In genomic region chr10:121394586-121394985, GRCh38 we compare ENCODE assay signal across 18 cellular contexts.
A peak's percentile ranks its signal among the peaks of the same experiment; 100 is the strongest.
DNase-seq lines count a peak whose midpoint lies in the region; ATAC-seq, FAIRE-seq and TF ChIP-seq lines count a peak whose summit lies in the region.
"Had no signal": no experiment of that assay in that cellular context is flagged by ENCODE, and none has a peak within 500 bp of the region (broad histone marks: within the 10 kb centered on the region; RNA-seq: fewer than 3 reads in every experiment).

No MANE protein-coding gene starts in this region.

- H2BK20ac ChIP-seq in H1 (ENCODE audit: low read length) = peak overlapping the region; percentile 72; the same call in 1 of the 2 replicates

- H3K27me3 Mint-ChIP-seq in Caco-2 (ENCODE audit: insufficient read depth, unreplicated experiment) (no peaks in the 10 kb centered on the region), neural progenitor cell (ENCODE audit: insufficient read depth, low read depth) (no peaks in the 10 kb centered on the region)
- H3K27me3 Mint-ChIP-seq: CD4-positive, alpha-beta T cell had no signal

- H4K8ac ChIP-seq in H1 (ENCODE audit: extremely low read depth, insufficient read depth, low read length) = no peak overlapping the region

- H3F3A ChIP-seq in neural progenitor cell (ENCODE audit: low read depth) = no peaks in the 10 kb centered on the region

- no peak overlapping the region for H3K23ac ChIP-seq in H1 (ENCODE audit: insufficient read length)

- no peaks in the 10 kb centered on the region for H3K79me1 ChIP-seq in H1 (ENCODE audit: low read depth, low read length)

- H2BK15ac ChIP-seq in H1 (ENCODE audit: low read length) = no peak overlapping the region

- FAIRE-seq in H1 (lab: Jason Lieb, UNC) (no peak), RCC 7860 (lab: Jason Lieb, UNC) (no peak)
- FAIRE-seq: GM12878, GM19239, H54 had no signal

- H3K27ac Mint-ChIP-seq in Caco-2 (ENCODE audit: unreplicated experiment) (peak overlapping the region; percentile 13), neural progenitor cell (no peak overlapping the region)
- H3K27ac Mint-ChIP-seq: B cell; CD4-positive, alpha-beta T cell had no signal

- CTCF ChIA-PET in Caco-2 (lab: Charles Lee) = no interaction called here
- CTCF ChIA-PET in H1 (lab: Charles Lee; ENCODE audit: partially characterized antibody) = interaction anchor here (1.2 to 1.4 kb wide), 3 partner anchors 10 to 227 kb away, joined by 3 to 4 read pairs (median 3); no protein-coding TSS in a partner anchor

- no peak overlapping the region for H3K14ac ChIP-seq in H1 (ENCODE audit: insufficient read length)

- peaks cover 27% of the 10 kb centered on the region for H3K4me1 Mint-ChIP-seq in Caco-2 (ENCODE audit: low read depth, unreplicated experiment)
- peaks cover 4% of the 10 kb centered on the region for H3K4me1 Mint-ChIP-seq in neural progenitor cell
- H3K4me1 Mint-ChIP-seq: B cell had no signal

- no peak overlapping the region for H3K27ac ChIP-seq in BLaER1
- no peak overlapping the region for H3K27ac ChIP-seq in H1 (ENCODE audit: low read depth, low read length)
- H3K27ac ChIP-seq in neural progenitor cell = no peak overlapping the region
- H3K27ac ChIP-seq: C4-2B had no signal

- no peaks in the 10 kb centered on the region for H3K79me2 ChIP-seq in H1 (ENCODE audit: control insufficient read depth in 1 of 2, insufficient read depth in 2 of 2, low read length in 2 of 2)
- no peaks in the 10 kb centered on the region for H3K79me2 ChIP-seq in neural progenitor cell (ENCODE audit: low read depth)

- no peak overlapping the region for H2AK5ac ChIP-seq in H1 (ENCODE audit: low read depth, low read length)

- no peak for TF ChIP-seq POLR2A in H1 (IDR thresholded peaks at IDR 0.05; ENCODE audit: control extremely low read depth in 1 of 2, low read depth in 2 of 2, low read length in 2 of 2)

- no peak overlapping the region for H2BK120ac ChIP-seq in H1 (replicated peaks; ENCODE audit: low read depth, low read length)

- H4K20me1 ChIP-seq in BLaER1 (no peaks in the 10 kb centered on the region), H1 (replicated peaks in 1 of 2; ENCODE audit: control insufficient read depth in 1 of 2, insufficient read depth in 2 of 2, low read length in 2 of 2) (no peaks in the 10 kb centered on the region), neural progenitor cell (ENCODE audit: low read depth) (no peaks in the 10 kb centered on the region)

- H3K4me2 ChIP-seq in BLaER1 (peak overlapping the region; percentile 48), H1 (ENCODE audit: insufficient read depth in 1 of 2, low read depth in 2 of 2, low read length in 2 of 2) (no peak overlapping the region), neural progenitor cell (no peak overlapping the region)

- no peak overlapping the region for H2BK12ac ChIP-seq in H1 (ENCODE audit: low read depth, low read length)

- H4K91ac ChIP-seq in H1 (replicated peaks; ENCODE audit: insufficient read length, low read length) = no peak overlapping the region

- no peak overlapping the region for H3K56ac ChIP-seq in H1 (replicated peaks; ENCODE audit: insufficient read length, low read depth, low read length)

- H2BK5ac ChIP-seq in H1 (ENCODE audit: low read depth, low read length) = no peak overlapping the region

- H2AFZ ChIP-seq in H1 (ENCODE audit: low read length) (peak overlapping the region; percentile 89), neural progenitor cell (replicated peaks) (peak overlapping the region; percentile 51)

- H3K9me3 Mint-ChIP-seq in Caco-2 (ENCODE audit: unreplicated experiment) = peaks cover 24% of the 10 kb centered on the region
- peaks cover 8% of the 10 kb centered on the region for H3K9me3 Mint-ChIP-seq in neural progenitor cell
- H3K9me3 Mint-ChIP-seq: CD4-positive, alpha-beta T cell had no signal

- BruUV-seq in Caco-2 (replicated peaks; lab: Mats Ljungman, UMichigan) = no TSS peak

- no peak for ATAC-seq in left lobe of liver
- ATAC-seq: GM12878 had no signal

- H3K9ac ChIP-seq in BLaER1 = no peak overlapping the region
- H3K9ac ChIP-seq in H1 (replicated peaks in 1 of 4; ENCODE audit: extremely low read depth in 1 of 4, low read depth in 3 of 4, low read length in 3 of 4) = no peak overlapping the region
- H3K9ac ChIP-seq in neural progenitor cell = no peak overlapping the region

- H3K27me3 ChIP-seq in BLaER1 (no peaks in the 10 kb centered on the region; the same call in 1 of the 2 replicates), Caco-2 (replicated peaks; ENCODE audit: control insufficient read depth, insufficient read depth, low read length) (no peaks in the 10 kb centered on the region), H1 (replicated peaks in 1 of 4; ENCODE audit: control insufficient read depth in 3 of 4, extremely low read depth in 1 of 4, insufficient read depth in 3 of 4, low read length in 3 of 4) (no peaks in the 10 kb centered on the region), neural progenitor cell (no peaks in the 10 kb centered on the region)

- no peak for TF ChIP-seq RAD21 in H1 (IDR thresholded peaks at IDR 0.05 in 1 of 2, conservative IDR thresholded peaks at IDR 0.05 in 1 of 2; ENCODE audit: low read depth in 2 of 2, low read length in 2 of 2)

- H3K4me3 Mint-ChIP-seq in Caco-2 (ENCODE audit: unreplicated experiment) (no peak overlapping the region), neural progenitor cell (no peak overlapping the region)
- H3K4me3 Mint-ChIP-seq: B cell; CD4-positive, alpha-beta T cell had no signal

- H3K36me3 ChIP-seq in BLaER1 (no peaks in the 10 kb centered on the region), Caco-2 (ENCODE audit: control insufficient read depth, insufficient read depth, low read length) (no peaks in the 10 kb centered on the region), H1 (ENCODE audit: control insufficient read depth in 2 of 4, insufficient read depth in 4 of 4, low read length in 3 of 4) (no peaks in the 10 kb centered on the region), neural progenitor cell (no peaks in the 10 kb centered on the region)

- TF ChIP-seq CTCF in Caco-2 (IDR thresholded peaks at IDR 0.05; ENCODE audit: insufficient read depth in 1 of 2, low read depth in 1 of 2, low read length in 1 of 2, severe bottlenecking in 1 of 2, unreplicated experiment in 1 of 2) (no peak), H1 (IDR thresholded peaks at IDR 0.05; ENCODE audit: control extremely low read depth in 1 of 3, insufficient read depth in 1 of 3, low read depth in 1 of 3, low read length in 3 of 3) (no peak), neural progenitor cell (IDR thresholded peaks at IDR 0.05) (no peak)

- peaks cover 18% of the 10 kb centered on the region for H3K4me1 ChIP-seq in BLaER1
- no peaks in the 10 kb centered on the region; the same call in 1 of the 2 replicates for H3K4me1 ChIP-seq in Caco-2
- H3K4me1 ChIP-seq in H1 (replicated peaks in 1 of 4; ENCODE audit: control insufficient read depth in 3 of 4, insufficient read depth in 4 of 4, low read length in 3 of 4) = no peaks in the 10 kb centered on the region; a peak in 1 of 7 replicates
- H3K4me1 ChIP-seq in neural progenitor cell = peaks cover 5% of the 10 kb centered on the region

- H3K36me3 Mint-ChIP-seq in Caco-2 (ENCODE audit: insufficient read depth, unreplicated experiment) (peaks cover 6% of the 10 kb centered on the region), neural progenitor cell (no peaks in the 10 kb centered on the region)

- H3K23me2 ChIP-seq in H1 (ENCODE audit: low read depth, low read length) = no peaks in the 10 kb centered on the region

- no peak overlapping the region for H3K18ac ChIP-seq in H1 (ENCODE audit: extremely low read depth, low read length)

- H3K4ac ChIP-seq in H1 (replicated peaks; ENCODE audit: insufficient read length, low read depth, low read length) = no peak overlapping the region

- H3K9me3 ChIP-seq in BLaER1 (no peaks in the 10 kb centered on the region), Caco-2 (no peaks in the 10 kb centered on the region), H1 (ENCODE audit: insufficient read depth in 2 of 2, low read depth in 1 of 2, low read length in 1 of 2) (no peaks in the 10 kb centered on the region), neural progenitor cell (ENCODE audit: low read depth) (no peaks in the 10 kb centered on the region)

- POLR2A ChIA-PET in Caco-2 (lab: Charles Lee) (no interaction called here), H1 (lab: Charles Lee; ENCODE audit: partially characterized antibody) (no interaction called here)

- no peak overlapping the region for H4K5ac ChIP-seq in H1 (ENCODE audit: insufficient read length, low read depth, low read length)

- no peak for DNase-seq in Caco-2
- no peak for DNase-seq in H1 (ENCODE audit: low read depth in 1 of 2, low spot score in 2 of 2)
- DNase-seq in neural progenitor cell (ENCODE audit: low spot score) = no peak
- DNase-seq in RCC 7860 (ENCODE audit: low spot score) = no peak
- DNase-seq in left lobe of liver (ENCODE audit: low spot score) = no peak
- no peak for DNase-seq in NCI-H69 (lab: John Stamatoyannopoulos, UW)
- DNase-seq in midbrain (lab: John Stamatoyannopoulos, UW) = no peak
- DNase-seq: CD4-positive, alpha-beta T cell; DMS53; DND-41; EL; HCEC 1CT had no signal

- H3K4me3 ChIP-seq in BLaER1 = no peak overlapping the region
- no peak overlapping the region for H3K4me3 ChIP-seq in Caco-2 (ENCODE audit: low read depth, low read length)
- no peak overlapping the region for H3K4me3 ChIP-seq in H1 (ENCODE audit: extremely low read depth in 1 of 4, insufficient read depth in 2 of 4, low read depth in 3 of 4, low read length in 4 of 4)
- H3K4me3 ChIP-seq in neural progenitor cell = no peak overlapping the region
- H3K4me3 ChIP-seq: GM12878 had no signal

- intact Hi-C loops in Caco-2 (cut with micrococcal nuclease; ENCODE audit: unreplicated experiment) = no loop called here

- TF ChIP-seq EP300 in H1 (IDR thresholded peaks at IDR 0.05; ENCODE audit: borderline replicate concordance in 1 of 2, low read depth in 2 of 2, low read length in 2 of 2) = no peak

TF ChIP-seq in H1, 55 proteins besides CTCF, POLR2A, EP300 and RAD21:
- TF ChIP-seq SUZ12 (IDR thresholded peaks at IDR 0.05; ENCODE audit: low read length) (no peak), SIX5 (IDR thresholded peaks at IDR 0.05; ENCODE audit: low read depth, low read length) (no peak)
TF ChIP-seq in H1: peak in this region for 0.
